Comparison of ENCODE assay signal across 29 cellular contexts in genomic region chr2:70670202-70670601, GRCh38.
"Had no signal": no experiment of that assay in that cellular context is flagged by ENCODE, and none has a peak within 500 bp of the region (broad histone marks: within the 10 kb centered on the region; RNA-seq: fewer than 3 reads in every experiment).

No MANE protein-coding gene starts in this region.

- DNase-seq: dorsolateral prefrontal cortex; effector CD4-positive, alpha-beta T cell; foreskin fibroblast; gastrocnemius medialis; head of caudate nucleus; mucosa of descending colon; naive B cell; stimulated activated CD4-positive, alpha-beta T cell treated with anti-CD3 and anti-CD28 coated beads, Interleukin-4, amount 100 ng/mL, for 4 hours; stimulated activated naive CD8-positive, alpha-beta T cell treated with anti-CD3 and anti-CD28 coated beads, Interleukin-15, Interleukin-2, amounts not matched to agents 100 U/mL and 50 U/mL, for 24 hours; substantia nigra; testis; tibial artery had no signal

- H3K4me1 Mint-ChIP-seq: naive B cell; stimulated activated memory B cell treated with anti-CD40 and anti-IgM and Interleukin-4, amounts not matched to agents 10 μg/mL and 1 μg/mL and 100 μg/mL, for 72 hours had no signal

- H3K9me3 Mint-ChIP-seq: memory B cell; mesothelial cell of epicardium; naive B cell; natural killer cell treated with Interleukin-12 subunit alpha and Interleukin-12 subunit beta and Interleukin-15 and Interleukin-18, amount 100 ng/mL, for 72 hours; neural crest cell; stimulated activated memory B cell treated with anti-CD40 and anti-IgM and Interleukin-4, amounts not matched to agents 10 μg/mL and 1 μg/mL and 100 μg/mL, for 72 hours; type B pancreatic cell had no signal

- FAIRE-seq: keratinocyte, urothelium cell line had no signal

- H3K27me3 Mint-ChIP-seq: memory B cell; naive B cell; stimulated activated memory B cell treated with anti-CD40 and anti-IgM and Interleukin-4, amounts not matched to agents 10 μg/mL and 1 μg/mL and 100 μg/mL, for 72 hours had no signal

- H3K4me3 Mint-ChIP-seq: memory B cell; mesothelial cell of epicardium; naive B cell; natural killer cell treated with Interleukin-12 subunit alpha and Interleukin-12 subunit beta and Interleukin-15 and Interleukin-18, amount 100 ng/mL, for 72 hours; neural crest cell; stimulated activated memory B cell treated with anti-CD40 and anti-IgM and Interleukin-4, amounts not matched to agents 10 μg/mL and 1 μg/mL and 100 μg/mL, for 72 hours; type B pancreatic cell had no signal

- ATAC-seq: esophagus mucosa; gastrocnemius medialis; left lobe of liver; mucosa of descending colon; natural killer cell treated with Interleukin-12 subunit alpha and Interleukin-12 subunit beta and Interleukin-15 and Interleukin-18, amount 100 ng/mL, for 72 hours; stimulated activated memory B cell treated with anti-CD40 and anti-IgM and Interleukin-4, amounts not matched to agents 10 μg/mL and 1 μg/mL and 100 μg/mL, for 72 hours; stimulated activated naive CD8-positive, alpha-beta T cell treated with anti-CD3 and anti-CD28 coated beads, Interleukin-15, Interleukin-2, amounts not matched to agents 100 U/mL and 50 U/mL, for 24 hours had no signal

- H3K4me1 ChIP-seq: gastrocnemius medialis, right atrium auricular region, spleen, tibial artery had no signal

- H3K27ac ChIP-seq: dorsolateral prefrontal cortex, epithelial cell of prostate, gastrocnemius medialis, parathyroid adenoma, right atrium auricular region, skin epidermis, spleen, testis, tibial artery had no signal

- H3K36me3 Mint-ChIP-seq: mesothelial cell of epicardium; natural killer cell treated with Interleukin-12 subunit alpha and Interleukin-12 subunit beta and Interleukin-15 and Interleukin-18, amount 100 ng/mL, for 72 hours; type B pancreatic cell had no signal

- H3K27ac Mint-ChIP-seq: memory B cell; mesothelial cell of epicardium; natural killer cell treated with Interleukin-12 subunit alpha and Interleukin-12 subunit beta and Interleukin-15 and Interleukin-18, amount 100 ng/mL, for 72 hours; progenitor cell of endocrine pancreas; stimulated activated memory B cell treated with anti-CD40 and anti-IgM and Interleukin-4, amounts not matched to agents 10 μg/mL and 1 μg/mL and 100 μg/mL, for 72 hours; type B pancreatic cell had no signal

- H3K9me3 ChIP-seq: gastrocnemius medialis, mucosa of descending colon, right atrium auricular region, spleen, testis, tibial artery had no signal

- H3K9ac ChIP-seq: parathyroid adenoma had no signal

- H3K36me3 ChIP-seq: gastrocnemius medialis, right atrium auricular region, tibial artery had no signal

- H3K27me3 ChIP-seq: dorsolateral prefrontal cortex, gastrocnemius medialis, right atrium auricular region, spleen, testis, tibial artery had no signal

- H3K4me3 ChIP-seq: dorsolateral prefrontal cortex, gastrocnemius medialis, lung, mucosa of descending colon, right atrium auricular region, skin epidermis, spleen, testis, tibial artery had no signal
